In genomic region chr4:152885185-152885584, GRCh38 we compare ENCODE assay signal across 1 cellular context.
TF ChIP-seq lines count a peak whose summit lies in the region.

No MANE protein-coding gene starts in this region.

TF ChIP-seq in GM23338, 12 proteins besides CTCF, POLR2A, EP300 and RAD21 (continued from another document):
- no peak for TF ChIP-seq ZNF462 (CRISPR knock-in tag; IDR thresholded peaks at IDR 0.05)
- no peak for TF ChIP-seq CREB1 (CRISPR knock-in tag; IDR thresholded peaks at IDR 0.05; ENCODE audit: low read depth)
- no peak for TF ChIP-seq REST (IDR thresholded peaks at IDR 0.05; ENCODE audit: unreplicated experiment)
